ENCODE assay signal across 16 cellular contexts in genomic region chr3:186476044-186476468, GRCh38.
DNase-seq lines count a peak whose midpoint lies in the region; ATAC-seq, FAIRE-seq and TF ChIP-seq lines count a peak whose summit lies in the region.
"Had no signal": no experiment of that assay in that cellular context is flagged by ENCODE, and none has a peak within 500 bp of the region (broad histone marks: within the 10 kb centered on the region; RNA-seq: fewer than 3 reads in every experiment).

No MANE protein-coding gene starts in this region.

- no peaks in the 10 kb centered on the region for H3K36me3 ChIP-seq in Loucy (ENCODE audit: insufficient read depth, low read length)
- H3K36me3 ChIP-seq in esophagus muscularis mucosa: no peaks in the 10 kb centered on the region
- H3K36me3 ChIP-seq in neural progenitor cell: no peaks in the 10 kb centered on the region
- H3K36me3 ChIP-seq: gastroesophageal sphincter had no signal

- H2AFZ ChIP-seq in Loucy (ENCODE audit: low read length) (no peak overlapping the region; the same call in 1 of the 2 replicates), neural progenitor cell (replicated peaks) (peak overlapping the region; percentile 35)

- H3K4me1 ChIP-seq in Loucy (ENCODE audit: insufficient read depth, low read length, poor library complexity, severe bottlenecking): peaks cover 9% of the 10 kb centered on the region
- peaks cover 0 to 15% (median 9%) of the 10 kb centered on the region in 4 donors for H3K4me1 ChIP-seq in esophagus muscularis mucosa
- peaks cover 15% of the 10 kb centered on the region for H3K4me1 ChIP-seq in neural progenitor cell
- H3K4me1 ChIP-seq: gastroesophageal sphincter had no signal

- H3F3A ChIP-seq in Loucy (ENCODE audit: low read depth) (no peaks in the 10 kb centered on the region), neural progenitor cell (ENCODE audit: low read depth) (no peaks in the 10 kb centered on the region)

- peak; percentile 26 for FAIRE-seq in GM12891 (lab: Jason Lieb, UNC)

- TF ChIP-seq CTCF in Loucy (conservative IDR thresholded peaks at IDR 0.05; ENCODE audit: low read length) (no peak), esophagus muscularis mucosa (IDR thresholded peaks at IDR 0.05) (no peak), neural progenitor cell (IDR thresholded peaks at IDR 0.05) (no peak)

- H3K27ac ChIP-seq in esophagus muscularis mucosa (replicated peaks in 1 of 4) (no peak overlapping the region), neural progenitor cell (no peak overlapping the region)
- H3K27ac ChIP-seq: gastroesophageal sphincter had no signal

- no peak overlapping the region for H3K4me3 ChIP-seq in Loucy (ENCODE audit: low read length, poor library complexity, severe bottlenecking)
- no peak overlapping the region for H3K4me3 ChIP-seq in esophagus muscularis mucosa
- H3K4me3 ChIP-seq in neural progenitor cell: no peak overlapping the region
- H3K4me3 ChIP-seq: gastroesophageal sphincter had no signal

- no peak for DNase-seq in GM12891 (ENCODE audit: insufficient read length, low spot score)
- DNase-seq in esophagus muscularis mucosa (ENCODE audit: extremely low spot score): peak; percentile 88
- no peak for DNase-seq in neural progenitor cell (ENCODE audit: low spot score)
- DNase-seq in NCI-H1417 (lab: John Stamatoyannopoulos, UW): no peak
- DNase-seq in NCI-H1105 (lab: John Stamatoyannopoulos, UW): no peak
- DNase-seq: activated CD4-positive, alpha-beta T cell treated with anti-CD3 and anti-CD28 coated beads, Interleukin-2, amount 10 ng/mL, durations not matched to agents 24 days and 14 days; activated gamma-delta T cell; CD4-positive, CD25-positive, alpha-beta regulatory T cell; cortex of kidney; GDM1; NCI-H1694; T-cell had no signal

- no peaks in the 10 kb centered on the region for H4K20me1 ChIP-seq in Loucy (ENCODE audit: insufficient read depth, low read length, poor library complexity, severe bottlenecking)
- no peaks in the 10 kb centered on the region for H4K20me1 ChIP-seq in neural progenitor cell (ENCODE audit: low read depth)

- no peak overlapping the region for H3K27ac Mint-ChIP-seq in neural progenitor cell
- H3K27ac Mint-ChIP-seq: CD4-positive, CD25-positive, alpha-beta regulatory T cell; T-cell had no signal

- ATAC-seq in GM21576 (IDR thresholded peaks at IDR 0.05; ENCODE audit: unreplicated experiment) (no peak), HG03520 (IDR thresholded peaks at IDR 0.05; ENCODE audit: unreplicated experiment) (no peak)
- ATAC-seq: gastroesophageal sphincter, T-cell had no signal

- H3K36me3 Mint-ChIP-seq in neural progenitor cell: no peaks in the 10 kb centered on the region
- H3K36me3 Mint-ChIP-seq: CD4-positive, CD25-positive, alpha-beta regulatory T cell; T-cell had no signal

- no peaks in the 10 kb centered on the region for H3K9me3 Mint-ChIP-seq in neural progenitor cell
- H3K9me3 Mint-ChIP-seq: T-cell had no signal

- 70% methylated on average over 3 of the region's 3 CpGs for WGBS in esophagus muscularis mucosa

- H3K9ac ChIP-seq in Loucy (ENCODE audit: low read depth, low read length, poor library complexity, severe bottlenecking) (peak overlapping the region; percentile 2), neural progenitor cell (no peak overlapping the region)

- H3K27me3 ChIP-seq in Loucy (ENCODE audit: insufficient read depth, low read length, poor library complexity, severe bottlenecking) (no peaks in the 10 kb centered on the region), esophagus muscularis mucosa (no peaks in the 10 kb centered on the region), neural progenitor cell (no peaks in the 10 kb centered on the region)
- H3K27me3 ChIP-seq: gastroesophageal sphincter had no signal

- TF ChIP-seq EP300 in esophagus muscularis mucosa (IDR thresholded peaks at IDR 0.05): no peak

- H3K4me1 Mint-ChIP-seq in neural progenitor cell: peaks cover 20% of the 10 kb centered on the region
- H3K4me1 Mint-ChIP-seq: CD4-positive, CD25-positive, alpha-beta regulatory T cell; T-cell had no signal

- no peaks in the 10 kb centered on the region for H3K9me2 ChIP-seq in Loucy (replicated peaks; ENCODE audit: low read depth, low read length)

- no peaks in the 10 kb centered on the region for H3K27me3 Mint-ChIP-seq in neural progenitor cell (ENCODE audit: insufficient read depth, low read depth)
- H3K27me3 Mint-ChIP-seq: activated CD4-positive, alpha-beta T cell treated with anti-CD3 and anti-CD28 coated beads, Interleukin-2, amount 10 ng/mL, durations not matched to agents 24 days and 14 days had no signal

- H3K4me2 ChIP-seq in Loucy (ENCODE audit: low read depth, low read length, poor library complexity, severe bottlenecking): no peak overlapping the region
- no peak overlapping the region for H3K4me2 ChIP-seq in neural progenitor cell

- TF ChIP-seq POLR2A in GM12891 (IDR thresholded peaks at IDR 0.05; ENCODE audit: low read depth, low read length) (no peak), esophagus muscularis mucosa (IDR thresholded peaks at IDR 0.05; ENCODE audit: low read depth) (no peak)

- H3K4me3 Mint-ChIP-seq in neural progenitor cell: no peak overlapping the region
- H3K4me3 Mint-ChIP-seq: activated CD4-positive, alpha-beta T cell treated with anti-CD3 and anti-CD28 coated beads, Interleukin-2, amount 10 ng/mL, durations not matched to agents 24 days and 14 days; CD4-positive, CD25-positive, alpha-beta regulatory T cell; T-cell had no signal

- no peaks in the 10 kb centered on the region for H3K9me3 ChIP-seq in Loucy (ENCODE audit: insufficient read depth, low read depth, low read length)
- H3K9me3 ChIP-seq in esophagus muscularis mucosa: no peaks in the 10 kb centered on the region
- no peaks in the 10 kb centered on the region for H3K9me3 ChIP-seq in neural progenitor cell (ENCODE audit: low read depth)
- H3K9me3 ChIP-seq: gastroesophageal sphincter had no signal

- intact Hi-C loops in esophagus muscularis mucosa (cut with DNase I): no loop called here

- H3K79me2 ChIP-seq in Loucy (ENCODE audit: insufficient read depth, low read length) (no peaks in the 10 kb centered on the region), neural progenitor cell (ENCODE audit: low read depth) (no peaks in the 10 kb centered on the region)

TF ChIP-seq in GM12891, 5 proteins besides CTCF, POLR2A, EP300 and RAD21:
- TF ChIP-seq POU2F2 (IDR thresholded peaks at IDR 0.05; ENCODE audit: low read depth, low read length) (peak; percentile 72), TAF1 (IDR thresholded peaks at IDR 0.05; ENCODE audit: low read depth, low read length) (no peak)
